Comparison of ENCODE assay signal across 8 cellular contexts in genomic region chr12:10722502-10722904, GRCh38. TPM values are rescaled to one million over a fixed set of nuclear protein-coding genes. Genes with fewer than 3 reads are reported as not detected.
A peak's percentile ranks its signal among the peaks of the same experiment; 100 is the strongest.
DNase-seq lines count a peak whose midpoint lies in the region; ATAC-seq, FAIRE-seq and TF ChIP-seq lines count a peak whose summit lies in the region.

No MANE protein-coding gene starts in this region.

- peaks cover 63% of the 10 kb centered on the region for H3K79me2 ChIP-seq in GM12878 (ENCODE audit: control insufficient read depth, insufficient read depth, low read length)

- peaks cover 26 to 55% of the 10 kb centered on the region in 2 donors for H3K27me3 Mint-ChIP-seq in T-cell

- peak overlapping the region; percentile 88 to 90 (median 88) for H3K4me3 Mint-ChIP-seq in T-cell

- no peaks in the 10 kb centered on the region for H4K20me1 ChIP-seq in GM12878 (ENCODE audit: control insufficient read depth, insufficient read depth)

- H3K4me3 ChIP-seq in GM12878: peak overlapping the region; percentile 90
- H3K4me3 ChIP-seq in iPS-18a (ENCODE audit: low read length): peak overlapping the region; percentile 77

- TF ChIP-seq CTCF in GM12878 (IDR thresholded peaks at IDR 0.05 in 2 of 3, conservative IDR thresholded peaks at IDR 0.05 in 1 of 3; ENCODE audit: control insufficient read depth in 2 of 3, extremely low read depth in 1 of 3, insufficient read depth in 1 of 3, low read depth in 3 of 3, low read length in 3 of 3): peak in 2 of 3 experiments; percentile 20 to 24; a peak in 3 of 6 replicates

- no peak for TF ChIP-seq EP300 in GM12878 (IDR thresholded peaks at IDR 0.05; ENCODE audit: borderline replicate concordance in 1 of 2, control insufficient read depth in 1 of 2, low read depth in 2 of 2, low read length in 2 of 2)

- ATAC-seq in GM18907 (IDR thresholded peaks at IDR 0.05; ENCODE audit: unreplicated experiment) (peak; percentile 65), HG03135 (IDR thresholded peaks at IDR 0.05; ENCODE audit: unreplicated experiment) (peak; percentile 47), T-cell (replicated peaks in 1 of 4) (peak; percentile 51 to 69 (median 63)), GM12878 (peak; percentile 66)

- H3K36me3 Mint-ChIP-seq in T-cell: no peaks in the 10 kb centered on the region

- no TSS peak for BruUV-seq in GM12878 (replicated peaks; lab: Mats Ljungman, UMichigan)

- H3K27me3 ChIP-seq in GM12878 (replicated peaks in 1 of 2; ENCODE audit: control insufficient read depth in 2 of 2, insufficient read depth in 2 of 2, low read length in 1 of 2): 0 out of 4 replicates have a peak, but pooled peaks cover 0 to 2% of the 10 kb centered on the region in 2 experiments
- H3K27me3 ChIP-seq in iPS-18a (ENCODE audit: control insufficient read depth, insufficient read depth, low read length): peaks cover 24% of the 10 kb centered on the region

- no peak for TF ChIP-seq POLR2A in GM12878 (IDR thresholded peaks at IDR 0.05; ENCODE audit: low read depth, low read length)

- H2AFZ ChIP-seq in GM12878 (ENCODE audit: control insufficient read depth, low read depth, low read length): peak overlapping the region; percentile 60

- WGBS in GM12878 (ENCODE audit: insufficient coverage, insufficient replicate concordance, low lambda C conversion rate, missing lambda C conversion rate): 1% methylated on average over 25 of the region's 36 CpGs

- H3K4me1 Mint-ChIP-seq in T-cell: peaks cover 24 to 30% (median 27%) of the 10 kb centered on the region in 3 donors

- POLR2A ChIA-PET in T-cell (lab: Charles Lee): interaction anchor here in 1 of 2 donors (0.7 kb wide), 1 partner anchor 108 kb away, joined by 4 read pairs; no protein-coding TSS in a partner anchor
- POLR2A ChIA-PET in GM12878 (lab: Charles Lee): interaction anchor here (1.1 kb wide), 1 partner anchor 110 kb away, joined by 3 read pairs; no protein-coding TSS in a partner anchor

- H3K27ac Mint-ChIP-seq in T-cell: peak overlapping the region; percentile 63 to 80

- peak overlapping the region; percentile 73 for H3K27ac ChIP-seq in GM12878 (ENCODE audit: control insufficient read depth, insufficient read depth)
- H3K27ac ChIP-seq in iPS-18a (ENCODE audit: low read length): peak overlapping the region; percentile 19

- FAIRE-seq in GM12878 (lab: Jason Lieb, UNC): no peak

- intact Hi-C loops in GM12878 (cut with micrococcal nuclease; ENCODE audit: unreplicated experiment): loop anchor here (2.0 to 10.0 kb wide), 2 partner anchors 28 to 118 kb away; no protein-coding TSS in a partner anchor

- DNase-seq in AG08396 (ENCODE audit: low spot score): peak; percentile 79
- peak in 32 of 34 experiments; percentile 6 to 55 (median 28) for DNase-seq in T-cell
- DNase-seq in GM12878 (ENCODE audit: low read depth, low spot score): no peak
- peak; percentile 52 for DNase-seq in stimulated activated CD4-positive, alpha-beta T cell treated with anti-CD3 and anti-CD28 coated beads, Interleukin-12 subunit alpha, Interleukin-12 subunit beta, amount 100 ng/mL, for 4 hours
- DNase-seq in NCI-H187 (lab: John Stamatoyannopoulos, UW): no peak

- CTCF ChIA-PET in T-cell (lab: Charles Lee) (no interaction called here), GM12878 (lab: Yijun Ruan, JAX) (interaction anchor here (1.5 kb wide), 1 partner anchor 11 kb away, joined by 3 read pairs; no protein-coding TSS in a partner anchor)

- no peak for TF ChIP-seq RAD21 in GM12878 (IDR thresholded peaks at IDR 0.05; ENCODE audit: insufficient read depth, low read depth, low read length)

- SMC1A ChIA-PET in GM12878 (lab: Charles Lee; ENCODE audit: uncharacterized antibody, unreplicated experiment): interaction anchor here (1.4 to 2.6 kb wide), 2 partner anchors 26 to 27 kb away, joined by 4 to 20 read pairs; no protein-coding TSS in a partner anchor

- H3K36me3 ChIP-seq in GM12878 (ENCODE audit: control insufficient read depth in 2 of 2, insufficient read depth in 2 of 2, low read length in 1 of 2) (no peaks in the 10 kb centered on the region), iPS-18a (ENCODE audit: control insufficient read depth, low read depth, low read length) (no peaks in the 10 kb centered on the region)

- RAD21 ChIA-PET in GM12878 (lab: Charles Lee; ENCODE audit: unreplicated experiment): interaction anchor here (2.7 kb wide), 1 partner anchor 27 kb away, joined by 11 read pairs; no protein-coding TSS in a partner anchor

- H3K9me3 ChIP-seq in GM12878 (replicated peaks; ENCODE audit: control insufficient read depth, insufficient read depth, low read length) (no peaks in the 10 kb centered on the region), iPS-18a (ENCODE audit: control insufficient read depth, low read depth, low read length) (no peaks in the 10 kb centered on the region)

- in situ Hi-C loops in GM12878 (cut with MboI): no loop called here

- H3K9me3 Mint-ChIP-seq in T-cell: no peaks in the 10 kb centered on the region

- H3K9ac ChIP-seq in GM12878 (ENCODE audit: control insufficient read depth, insufficient read depth, low read length) (peak overlapping the region; percentile 83), iPS-18a (ENCODE audit: low read length) (peak overlapping the region; percentile 80)

- peak overlapping the region; percentile 68; the same call in 1 of the 2 replicates for H3K4me2 ChIP-seq in GM12878 (ENCODE audit: control insufficient read depth, insufficient read depth)

- H3K4me1 ChIP-seq in GM12878 (ENCODE audit: control insufficient read depth, insufficient read depth, low read length): 0 out of 2 replicates have a peak, but pooled peaks cover 3% of the 10 kb centered on the region
- H3K4me1 ChIP-seq in iPS-18a (ENCODE audit: control insufficient read depth, low read depth, low read length): peaks cover 48% of the 10 kb centered on the region

TF ChIP-seq in GM12878, 131 proteins besides CTCF, POLR2A, EP300 and RAD21 (continues in another document):
- TF ChIP-seq POLR2AphosphoS5 (IDR thresholded peaks at IDR 0.05; ENCODE audit: low read length): no peak; the same call in 1 of the 2 replicates
- TF ChIP-seq YY1 (IDR thresholded peaks at IDR 0.05; ENCODE audit: low read depth, low read length): no peak
- TF ChIP-seq DPF2 (IDR thresholded peaks at IDR 0.05): peak; percentile 53; the same call in 1 of the 2 replicates
- no peak for TF ChIP-seq PML (IDR thresholded peaks at IDR 0.05; ENCODE audit: low read length)
- TF ChIP-seq TARDBP (IDR thresholded peaks at IDR 0.05; ENCODE audit: borderline replicate concordance): no peak
- no peak for TF ChIP-seq NFIC (IDR thresholded peaks at IDR 0.05; ENCODE audit: low read depth, low read length)
- TF ChIP-seq PKNOX1 (IDR thresholded peaks at IDR 0.05): no peak

RNA-seq across cellular contexts. Expression of gene YBX3, which starts 0.6 kb away (rescaled TPM):
- 100 to 1,000 TPM in 1 of 5 donors, 10 to 100 TPM in 4; 14.8 to 101 (median 44.2) TPM for total RNA-seq in T-cell
- 110 and 114 TPM in 2 replicates for total RNA-seq in GM12878 (2013; cell fraction: nucleolus; rRNA removed)
- total RNA-seq in GM12878 (2014; rRNA removed): 71.7 and 83.5 TPM in 2 replicates
- 110 TPM in 2 replicates for total RNA-seq in GM12878 (2014; rRNA removed; fragmentation: Illumina TruSeq; extraction: Trizol)
- 221 and 234 TPM in 2 replicates for total RNA-seq in GM12878 (2021)
- polyA plus RNA-seq in GM12878 (2011; ENCODE audit: low read depth): 46.5 TPM
- 97.2 and 98.6 TPM in 2 replicates for polyA plus RNA-seq in GM12878 (2011; rRNA removed)
- 115 and 130 TPM in 2 replicates for polyA plus RNA-seq in GM12878 (2011; cell fraction: cytosol; rRNA removed)
- 180 and 225 TPM in 2 replicates for polyA plus RNA-seq in GM12878 (2011; cell fraction: nucleus; rRNA removed)
- polyA plus RNA-seq in GM12878 (2012): 88.0 and 148 TPM in 2 replicates
- polyA plus RNA-seq in GM12878 (2014; fragmentation: Illumina TruSeq; extraction: Trizol): 162 and 211 TPM in 2 replicates
- 100 to 1,000 TPM in 1 of 2 experiments, 10 to 100 TPM in 1; 49.1 to 113 TPM for polyA plus RNA-seq in GM12878 (2014; fragmentation: Nextera tagmentation; extraction: Ambion mirVana)
- polyA plus RNA-seq in GM12878 (2014; rRNA removed): 116 and 123 TPM in 2 replicates
- 100 to 1,000 TPM in 1 of 2 experiments, 10 to 100 TPM in 1; 25.9 to 169 TPM for polyA plus RNA-seq in GM12878 (2016; fragmentation: Nextera tagmentation; extraction: Ambion mirVana)
- polyA minus RNA-seq in GM12878 (2011; rRNA and poly(A)+ RNA removed): 59.5 and 81.5 TPM in 2 replicates
- 34.6 and 35.9 TPM in 2 replicates for polyA minus RNA-seq in GM12878 (2011; cell fraction: cytosol; rRNA and poly(A)+ RNA removed)
- 102 and 136 TPM in 2 replicates for polyA minus RNA-seq in GM12878 (2011; cell fraction: nucleus; rRNA and poly(A)+ RNA removed)

RNA-seq across cellular contexts. Expression of gene STYK1, which starts 48.7 kb away (rescaled TPM):
- 1 to 10 TPM in 1 of 5 donors, under 1 TPM in 4; 0.20 to 1.8 (median 0.39) TPM for total RNA-seq in T-cell
- not detected in 2 replicates for total RNA-seq in GM12878 (2013; cell fraction: nucleolus; rRNA removed)
- 0.71 and 0.73 TPM in 2 replicates for total RNA-seq in GM12878 (2014; rRNA removed)
- 0.97 and 1.1 TPM in 2 replicates for total RNA-seq in GM12878 (2014; rRNA removed; fragmentation: Illumina TruSeq; extraction: Trizol)
- 0.48 and 1.0 TPM in 2 replicates for total RNA-seq in GM12878 (2021)
- 0.08 TPM for polyA plus RNA-seq in GM12878 (2011; ENCODE audit: low read depth)
- polyA plus RNA-seq in GM12878 (2011; rRNA removed): not detected in 2 replicates
- polyA plus RNA-seq in GM12878 (2011; cell fraction: cytosol; rRNA removed): not detected in 2 replicates
- polyA plus RNA-seq in GM12878 (2011; cell fraction: nucleus; rRNA removed): not detected in 2 replicates
- 0.12 and 0.94 TPM in 2 replicates for polyA plus RNA-seq in GM12878 (2012)
- 1.2 TPM in 2 replicates for polyA plus RNA-seq in GM12878 (2014; fragmentation: Illumina TruSeq; extraction: Trizol)
- polyA plus RNA-seq in GM12878 (2014; fragmentation: Nextera tagmentation; extraction: Ambion mirVana): under 1 TPM; 0.73 to 0.87 TPM
- 0.78 and 0.84 TPM in 2 replicates for polyA plus RNA-seq in GM12878 (2014; rRNA removed)
- under 1 TPM; 0.62 to 0.82 TPM for polyA plus RNA-seq in GM12878 (2016; fragmentation: Nextera tagmentation; extraction: Ambion mirVana)
- not detected in 2 replicates for polyA minus RNA-seq in GM12878 (2011; rRNA and poly(A)+ RNA removed)
- not detected in 2 replicates for polyA minus RNA-seq in GM12878 (2011; cell fraction: cytosol; rRNA and poly(A)+ RNA removed)
- not detected in 2 replicates for polyA minus RNA-seq in GM12878 (2011; cell fraction: nucleus; rRNA and poly(A)+ RNA removed)

Comparison
In these comparisons a context has a peak if more than half of its experiments do, and no peak if none do; other contexts are left out.
1. DNase-seq: peak in AG08396 (single experiment), T-cell (32 of 34) and stimulated activated CD4-positive, alpha-beta T cell treated with anti-CD3 and anti-CD28 coated beads, Interleukin-12 subunit alpha, Interleukin-12 subunit beta, amount 100 ng/mL, for 4 hours (single experiment); none in GM12878 (single experiment) and NCI-H187 (0 of 2).
2. Peak in every context shown above with its lines, with median percentiles within 50 percentile points of each other: ATAC-seq.